Comparison of ENCODE assay signal across 15 cellular contexts in genomic region chr13:48728226-48728625, GRCh38.
"Had no signal": no experiment of that assay in that cellular context is flagged by ENCODE, and none has a peak within 500 bp of the region (broad histone marks: within the 10 kb centered on the region; RNA-seq: fewer than 3 reads in every experiment).

No MANE protein-coding gene starts in this region.

- ATAC-seq: naive thymus-derived CD8-positive, alpha-beta T cell; stimulated activated naive CD8-positive, alpha-beta T cell treated with anti-CD3 and anti-CD28 coated beads, Interleukin-15, Interleukin-2, amounts not matched to agents 100 U/mL and 50 U/mL, for 24 hours; WTC11 had no signal

- H3K36me3 ChIP-seq: colonic mucosa, neural progenitor cell, spleen had no signal

- H3K9me3 ChIP-seq: colonic mucosa had no signal

- H3K27me3 ChIP-seq: colonic mucosa, spleen had no signal

- H2AFZ ChIP-seq: neural progenitor cell had no signal

- H3K27ac ChIP-seq: colonic mucosa, neural progenitor cell, spleen had no signal

- H3K4me2 ChIP-seq: neural progenitor cell had no signal

- H3K36me3 Mint-ChIP-seq: activated naive CD8-positive, alpha-beta T cell treated with anti-CD3 and anti-CD28 coated beads for 36 hours; neural progenitor cell had no signal

- H3K27ac Mint-ChIP-seq: activated naive CD8-positive, alpha-beta T cell treated with anti-CD3 and anti-CD28 coated beads for 36 hours; endodermal cell; immature natural killer cell; naive thymus-derived CD8-positive, alpha-beta T cell; T-helper 1 cell treated with Interleukin-12 subunit alpha and Interleukin-12 subunit beta and Interleukin-4 antibody, amounts not matched to agents 30 μg/mL and 1 μg/mL, for 36 hours; WTC11 had no signal

- H3K9me3 Mint-ChIP-seq: T-helper 1 cell treated with Interleukin-12 subunit alpha and Interleukin-12 subunit beta and Interleukin-4 antibody, amounts not matched to agents 30 μg/mL and 1 μg/mL, for 36 hours had no signal

- H3K4me3 Mint-ChIP-seq: activated naive CD8-positive, alpha-beta T cell treated with anti-CD3 and anti-CD28 coated beads for 36 hours; endodermal cell; immature natural killer cell; naive thymus-derived CD8-positive, alpha-beta T cell; neural progenitor cell; T-helper 1 cell treated with Interleukin-12 subunit alpha and Interleukin-12 subunit beta and Interleukin-4 antibody, amounts not matched to agents 30 μg/mL and 1 μg/mL, for 36 hours; WTC11 had no signal

- FAIRE-seq: astrocyte had no signal

- H3K9ac ChIP-seq: neural progenitor cell had no signal

- H3K4me3 ChIP-seq: colonic mucosa, neural progenitor cell, spleen had no signal

- H3K4me1 ChIP-seq: colonic mucosa, neural progenitor cell had no signal

- DNase-seq: activated naive CD4-positive, alpha-beta T cell; activated naive CD8-positive, alpha-beta T cell treated with anti-CD3 and anti-CD28 coated beads for 36 hours; activated T-cell treated with anti-CD3 and anti-CD28 coated beads, Interleukin-2, amount 50 U/mL, for 1 hour; colonic mucosa; endodermal cell; immature natural killer cell; naive thymus-derived CD8-positive, alpha-beta T cell; spleen; stimulated activated CD4-positive, alpha-beta T cell treated with anti-CD3 and anti-CD28 coated beads, Interleukin-4, amount 100 ng/mL, for 1 hour; stimulated activated naive CD8-positive, alpha-beta T cell treated with anti-CD3 and anti-CD28 coated beads, Interleukin-15, Interleukin-2, amounts not matched to agents 100 U/mL and 50 U/mL, for 24 hours; T1000 had no signal
